In genomic region chr2:217618744-217619143, GRCh38 we compare ENCODE assay signal across 29 cellular contexts.
"Had no signal": no experiment of that assay in that cellular context is flagged by ENCODE, and none has a peak within 500 bp of the region (broad histone marks: within the 10 kb centered on the region; RNA-seq: fewer than 3 reads in every experiment).

No MANE protein-coding gene starts in this region.

- ATAC-seq: activated CD4-positive, alpha-beta T cell treated with anti-CD3 and anti-CD28 coated beads for 36 hours; activated naive CD4-positive, alpha-beta T cell treated with anti-CD3 and anti-CD28 coated beads, Interleukin-2, amount 50 U/mL, for 72 hours; activated T-cell treated with anti-CD3 and anti-CD28 coated beads, Interleukin-2, amount 50 U/mL, for 72 hours; esophagus mucosa; T-cell; T-helper 17 cell had no signal

- H3K36me3 ChIP-seq: breast epithelium, cardiac muscle cell, colonic mucosa had no signal

- H3K9me3 ChIP-seq: ascending aorta, breast epithelium, colonic mucosa had no signal

- DNase-seq: activated CD4-positive, alpha-beta memory T cell treated with anti-CD3 and anti-CD28 coated beads for 36 hours; activated CD4-positive, alpha-beta T cell treated with anti-CD3 and anti-CD28 coated beads for 36 hours; activated CD4-positive, alpha-beta T cell treated with anti-CD3 and anti-CD28 coated beads, Interleukin-2, amount 10 ng/mL, durations not matched to agents 24 days and 14 days; activated CD4-positive, CD25-positive, alpha-beta regulatory T cell; activated CD4-positive, CD25-positive, alpha-beta regulatory T cell treated with anti-CD3 and anti-CD28 coated beads, Interleukin-2, amount 50 U/mL, for 72 hours; activated CD8-positive, alpha-beta memory T cell treated with anti-CD3 and anti-CD28 coated beads, Interleukin-2, amount 50 U/mL, for 48 hours; activated gamma-delta T cell; activated naive CD4-positive, alpha-beta T cell; activated naive CD4-positive, alpha-beta T cell treated with anti-CD3 and anti-CD28 coated beads, Interleukin-2, amount 10 ng/mL, durations not matched to agents 7 days and 5 days; activated naive CD8-positive, alpha-beta T cell treated with anti-CD3 and anti-CD28 coated beads, Interleukin-2, amount 10 ng/mL, durations not matched to agents 7 days and 5 days; activated T-cell treated with anti-CD3 and anti-CD28 coated beads for 4 hours; activated T-cell treated with anti-CD3 and anti-CD28 coated beads, Interleukin-2, amount 50 U/mL, for 24 hours; activated T-cell treated with anti-CD3 and anti-CD28 coated beads, Interleukin-2, amount 50 U/mL, for 72 hours; central memory CD4-positive, alpha-beta T cell; cerebellar nuclear complex; colonic mucosa; effector CD8-positive, alpha-beta T cell; foreskin fibroblast; SW 1271; T-cell; T-helper 17 cell; T1000 had no signal

- H3K4me3 Mint-ChIP-seq: activated CD4-positive, alpha-beta memory T cell treated with anti-CD3 and anti-CD28 coated beads for 36 hours; activated CD4-positive, alpha-beta T cell treated with anti-CD3 and anti-CD28 coated beads for 36 hours; activated CD4-positive, alpha-beta T cell treated with anti-CD3 and anti-CD28 coated beads, Interleukin-2, amount 10 ng/mL, durations not matched to agents 24 days and 14 days; activated naive CD4-positive, alpha-beta T cell treated with anti-CD3 and anti-CD28 coated beads, Interleukin-2, amount 10 ng/mL, durations not matched to agents 7 days and 5 days; activated naive CD8-positive, alpha-beta T cell treated with anti-CD3 and anti-CD28 coated beads, Interleukin-2, amount 10 ng/mL, durations not matched to agents 7 days and 5 days; activated T-cell treated with anti-CD3 and anti-CD28 coated beads, Interleukin-2, amount 50 U/mL, for 24 hours; activated T-cell treated with anti-CD3 and anti-CD28 coated beads, Interleukin-2, amount 50 U/mL, for 72 hours; brain; T-cell; T-helper 17 cell; T-helper 2 cell treated with Interferon-gamma antibody and Interleukin-4, amounts not matched to agents 5 μg/mL and 100 μg/mL, for 36 hours had no signal

- H3K4me3 ChIP-seq: ascending aorta, breast epithelium, cardiac muscle cell, colonic mucosa had no signal

- H3K9me3 Mint-ChIP-seq: activated CD4-positive, alpha-beta memory T cell treated with anti-CD3 and anti-CD28 coated beads for 36 hours; activated CD4-positive, alpha-beta T cell treated with anti-CD3 and anti-CD28 coated beads, Interleukin-2, amount 10 ng/mL, durations not matched to agents 24 days and 14 days; activated naive CD4-positive, alpha-beta T cell treated with anti-CD3 and anti-CD28 coated beads, Interleukin-2, amount 10 ng/mL, durations not matched to agents 7 days and 5 days; activated T-cell treated with anti-CD3 and anti-CD28 coated beads, Interleukin-2, amount 50 U/mL, for 24 hours; activated T-cell treated with anti-CD3 and anti-CD28 coated beads, Interleukin-2, amount 50 U/mL, for 72 hours; brain; T-cell; T-helper 2 cell treated with Interferon-gamma antibody and Interleukin-4, amounts not matched to agents 5 μg/mL and 100 μg/mL, for 36 hours had no signal

- H3K27ac Mint-ChIP-seq: activated CD4-positive, alpha-beta memory T cell treated with anti-CD3 and anti-CD28 coated beads for 36 hours; activated CD4-positive, alpha-beta T cell treated with anti-CD3 and anti-CD28 coated beads for 36 hours; activated CD4-positive, alpha-beta T cell treated with anti-CD3 and anti-CD28 coated beads, Interleukin-2, amount 10 ng/mL, durations not matched to agents 24 days and 14 days; activated naive CD4-positive, alpha-beta T cell treated with anti-CD3 and anti-CD28 coated beads, Interleukin-2, amount 10 ng/mL, durations not matched to agents 7 days and 5 days; activated naive CD4-positive, alpha-beta T cell treated with anti-CD3 and anti-CD28 coated beads, Interleukin-2, amount 50 U/mL, for 72 hours; activated naive CD8-positive, alpha-beta T cell treated with anti-CD3 and anti-CD28 coated beads, Interleukin-2, amount 10 ng/mL, durations not matched to agents 7 days and 5 days; activated T-cell treated with anti-CD3 and anti-CD28 coated beads, Interleukin-2, amount 50 U/mL, for 24 hours; activated T-cell treated with anti-CD3 and anti-CD28 coated beads, Interleukin-2, amount 50 U/mL, for 72 hours; T-cell; T-helper 17 cell; T-helper 2 cell treated with Interferon-gamma antibody and Interleukin-4, amounts not matched to agents 5 μg/mL and 100 μg/mL, for 36 hours had no signal

- H3K36me3 Mint-ChIP-seq: activated CD4-positive, alpha-beta memory T cell treated with anti-CD3 and anti-CD28 coated beads for 36 hours; activated naive CD4-positive, alpha-beta T cell treated with anti-CD3 and anti-CD28 coated beads, Interleukin-2, amount 10 ng/mL, durations not matched to agents 7 days and 5 days; activated naive CD4-positive, alpha-beta T cell treated with anti-CD3 and anti-CD28 coated beads, Interleukin-2, amount 50 U/mL, for 72 hours; activated naive CD8-positive, alpha-beta T cell treated with anti-CD3 and anti-CD28 coated beads, Interleukin-2, amount 10 ng/mL, durations not matched to agents 7 days and 5 days; brain; T-cell had no signal

- H3K4me1 Mint-ChIP-seq: activated naive CD4-positive, alpha-beta T cell treated with anti-CD3 and anti-CD28 coated beads, Interleukin-2, amount 10 ng/mL, durations not matched to agents 7 days and 5 days; T-helper 17 cell had no signal

- H3K27me3 ChIP-seq: ascending aorta, breast epithelium, cardiac muscle cell, colonic mucosa had no signal

- H3K27me3 Mint-ChIP-seq: activated CD4-positive, alpha-beta memory T cell treated with anti-CD3 and anti-CD28 coated beads for 36 hours; activated CD4-positive, alpha-beta T cell treated with anti-CD3 and anti-CD28 coated beads for 36 hours; activated CD4-positive, alpha-beta T cell treated with anti-CD3 and anti-CD28 coated beads, Interleukin-2, amount 10 ng/mL, durations not matched to agents 24 days and 14 days; activated T-cell treated with anti-CD3 and anti-CD28 coated beads, Interleukin-2, amount 50 U/mL, for 24 hours; T-cell; T-helper 17 cell had no signal

- H3K4me1 ChIP-seq: breast epithelium, colonic mucosa had no signal

- H3K27ac ChIP-seq: ascending aorta, breast epithelium, cardiac muscle cell, colonic mucosa had no signal
